In the genomic region with DNA sequence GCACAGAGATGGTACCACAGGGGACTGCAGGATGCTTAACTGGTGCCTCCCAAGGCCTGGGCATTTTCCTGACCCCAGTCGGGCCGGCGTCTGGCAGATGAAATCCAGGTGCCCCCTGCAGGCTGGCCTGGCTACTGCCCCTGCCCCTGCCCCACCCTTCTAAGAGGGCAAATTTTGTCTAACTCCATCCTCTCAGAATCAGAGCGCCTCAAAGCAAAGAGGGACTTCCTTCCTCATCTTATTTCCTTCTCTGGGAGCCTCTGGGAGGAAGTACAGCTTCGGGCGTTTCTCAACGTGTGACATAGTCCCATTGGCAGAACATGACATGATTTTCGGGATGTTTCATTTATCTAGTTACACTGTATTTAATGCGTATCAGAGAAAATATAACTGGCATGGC, we compare ENCODE assay signal across 8 cellular contexts. TPM values are rescaled to one million over a fixed set of nuclear protein-coding genes. Genes with fewer than 3 reads are reported as not detected.
DNase-seq lines count a peak whose midpoint lies in the region; ATAC-seq and TF ChIP-seq lines count a peak whose summit lies in the region.

No MANE protein-coding gene starts in this region.

- H3K27me3 ChIP-seq in CD8-positive, alpha-beta memory T cell (ENCODE audit: insufficient read depth, low read length, poor library complexity, severe bottlenecking): no peaks in the 10 kb centered on the region
- H3K27me3 ChIP-seq in MG63 (no peaks in the 10 kb centered on the region), gastrocnemius medialis (no peaks in the 10 kb centered on the region)

- no peaks in the 10 kb centered on the region for H3K36me3 ChIP-seq in CD8-positive, alpha-beta memory T cell (ENCODE audit: insufficient read depth, low read length)
- H3K36me3 ChIP-seq in MG63 (peaks cover 4% of the 10 kb centered on the region), gastrocnemius medialis (no peaks in the 10 kb centered on the region)

- H3K27ac Mint-ChIP-seq in CD8-positive, alpha-beta memory T cell: peak overlapping the region in 4 of 8 donors; percentile 23 to 86 (median 58)

- peaks cover 0 to 7% (median 0%) of the 10 kb centered on the region in 3 donors for H3K36me3 Mint-ChIP-seq in CD8-positive, alpha-beta memory T cell

- peak; percentile 33 for TF ChIP-seq CTCF in foreskin fibroblast (IDR thresholded peaks at IDR 0.05; ENCODE audit: low read depth, low read length)
- TF ChIP-seq CTCF in gastrocnemius medialis (IDR thresholded peaks at IDR 0.05 in 4 of 5, conservative IDR thresholded peaks at IDR 0.05 in 1 of 5): peak; percentile 51 to 74 (median 63)

- H3K9me3 ChIP-seq in CD8-positive, alpha-beta memory T cell (ENCODE audit: low read length): no peaks in the 10 kb centered on the region
- H3K9me3 ChIP-seq in MG63 (no peaks in the 10 kb centered on the region), gastrocnemius medialis (no peaks in the 10 kb centered on the region)

- peaks cover 39% of the 10 kb centered on the region for H3K4me1 ChIP-seq in CD8-positive, alpha-beta memory T cell (ENCODE audit: insufficient read depth, low read length)
- H3K4me1 ChIP-seq in gastrocnemius medialis: peaks cover 68 to 73% of the 10 kb centered on the region in 2 donors

- peaks cover 35 to 67% (median 37%) of the 10 kb centered on the region in 3 donors for H3K4me1 Mint-ChIP-seq in CD8-positive, alpha-beta memory T cell

- no peak for TF ChIP-seq POLR2A in gastrocnemius medialis (IDR thresholded peaks at IDR 0.05)

- in situ Hi-C loops in gastrocnemius medialis (cut with MboI; ENCODE audit: low sequenced_read_pairs in 4 of 4): loop anchor here in 1 of 4 donors (5.0 kb wide), 1 partner anchor 33 kb away; no protein-coding TSS in a partner anchor

- H3K4me3 Mint-ChIP-seq in CD8-positive, alpha-beta memory T cell: peak overlapping the region in 4 of 7 donors; percentile 16 to 92 (median 64)

- intact Hi-C loops in gastrocnemius medialis (cut with DNase I; ENCODE audit: low total_unique reads): loop anchor here (1.0 to 5.0 kb wide), 5 partner anchors 22 to 263 kb away; a partner anchor contains a TSS

- H3K9me3 Mint-ChIP-seq in CD8-positive, alpha-beta memory T cell: no peaks in the 10 kb centered on the region

- H3K27me3 Mint-ChIP-seq in CD8-positive, alpha-beta memory T cell: peaks cover 0 to 4% of the 10 kb centered on the region in 2 donors

- POLR2A ChIA-PET in CD8-positive, alpha-beta memory T cell (lab: Charles Lee): no interaction called here

- CTCF ChIA-PET in CD8-positive, alpha-beta memory T cell (lab: Charles Lee): interaction anchor here (0.8 to 5.0 kb wide), 11 partner anchors 12 to 267 kb away, joined by 3 to 28 read pairs (median 4); a partner anchor contains a TSS

- no peak for ATAC-seq in gastrocnemius medialis
- ATAC-seq in GM18519 (IDR thresholded peaks at IDR 0.05; ENCODE audit: low FRiP score, unreplicated experiment): no peak
- no peak for ATAC-seq in GM18867 (IDR thresholded peaks at IDR 0.05; ENCODE audit: unreplicated experiment)

- peak; percentile 23 to 61 (median 30) for DNase-seq in CD8-positive, alpha-beta memory T cell
- DNase-seq in MG63: peak; percentile 49
- peak; percentile 53 for DNase-seq in activated CD8-positive, alpha-beta memory T cell treated with anti-CD3 and anti-CD28 coated beads, Interleukin-2, amount 50 U/mL, for 4 hours
- DNase-seq in foreskin fibroblast: peak in 1 of 2 donors; percentile 57
- peak in 1 of 2 donors; percentile 72 for DNase-seq in gastrocnemius medialis
- DNase-seq in HPDE6-E6E7 (ENCODE audit: extremely low spot score): no peak

- H3K4me3 ChIP-seq in CD8-positive, alpha-beta memory T cell (ENCODE audit: low read length): no peak overlapping the region
- H3K4me3 ChIP-seq in MG63 (no peak overlapping the region), foreskin fibroblast (ENCODE audit: low read depth in 1 of 2, low read length in 2 of 2) (no peak overlapping the region), gastrocnemius medialis (no peak overlapping the region)

- no peak overlapping the region for H3K27ac ChIP-seq in CD8-positive, alpha-beta memory T cell (ENCODE audit: low read depth, low read length)
- H3K27ac ChIP-seq in gastrocnemius medialis: peak overlapping the region; percentile 95 to 99 (median 96)

RNA-seq across cellular contexts. Expression of a gene that starts 2.7 kb away (rescaled TPM):
- total RNA-seq in CD8-positive, alpha-beta memory T cell: 10 to 100 TPM; 77.3 to 81.0 TPM
- polyA plus RNA-seq in CD8-positive, alpha-beta memory T cell: 1.5 TPM
- total RNA-seq in MG63 (2014; rRNA removed; shearing (Covaris generic); ENCODE audit: low replicate concordance): 22.7 and 48.4 TPM in 2 replicates
- 100 to 1,000 TPM in 3 of 4 donors, 10 to 100 TPM in 1; 74.7 to 180 (median 147) TPM for total RNA-seq in gastrocnemius medialis

RNA-seq across cellular contexts. Expression of a gene that starts 21.5 kb away (rescaled TPM):
- 10 to 100 TPM; 75.0 to 76.2 TPM for total RNA-seq in CD8-positive, alpha-beta memory T cell
- 4.5 TPM for polyA plus RNA-seq in CD8-positive, alpha-beta memory T cell
- total RNA-seq in MG63 (2014; rRNA removed; shearing (Covaris generic); ENCODE audit: low replicate concordance): 49.2 and 63.3 TPM in 2 replicates
- 1 to 10 TPM in 3 of 4 donors, not detected in 1; 1.2 to 4.1 (median 1.5) TPM for total RNA-seq in gastrocnemius medialis

RNA-seq across cellular contexts. Expression of a gene that starts 24.3 kb away (rescaled TPM):
- total RNA-seq in CD8-positive, alpha-beta memory T cell: 100 to 1,000 TPM in 1 of 2 experiments, 10 to 100 TPM in 1; 97.8 to 105 TPM
- 2.8 TPM for polyA plus RNA-seq in CD8-positive, alpha-beta memory T cell
- 41.9 and 99.7 TPM in 2 replicates for total RNA-seq in MG63 (2014; rRNA removed; shearing (Covaris generic); ENCODE audit: low replicate concordance)
- 10 to 100 TPM; 15.1 to 71.8 (median 40.2) TPM for total RNA-seq in gastrocnemius medialis

RNA-seq across cellular contexts. Expression of a gene that starts 29.3 kb away (rescaled TPM):
- under 1 TPM in 1 of 2 experiments, not detected in 1; 0.42 TPM for total RNA-seq in CD8-positive, alpha-beta memory T cell
- polyA plus RNA-seq in CD8-positive, alpha-beta memory T cell: not detected
- total RNA-seq in MG63 (2014; rRNA removed; shearing (Covaris generic); ENCODE audit: low replicate concordance): not detected in 2 replicates
- total RNA-seq in gastrocnemius medialis: not detected

RNA-seq across cellular contexts. Expression of a gene that starts 42.3 kb away (rescaled TPM):
- total RNA-seq in CD8-positive, alpha-beta memory T cell: 1 to 10 TPM in 1 of 2 experiments, under 1 TPM in 1; 1.00 to 1.2 TPM
- polyA plus RNA-seq in CD8-positive, alpha-beta memory T cell: 2.1 TPM
- 1.6 and 2.3 TPM in 2 replicates for total RNA-seq in MG63 (2014; rRNA removed; shearing (Covaris generic); ENCODE audit: low replicate concordance)
- total RNA-seq in gastrocnemius medialis: 1 to 10 TPM; 1.8 to 8.0 (median 5.7) TPM
